Comparison of ENCODE assay signal across 12 cellular contexts in the genomic region with DNA sequence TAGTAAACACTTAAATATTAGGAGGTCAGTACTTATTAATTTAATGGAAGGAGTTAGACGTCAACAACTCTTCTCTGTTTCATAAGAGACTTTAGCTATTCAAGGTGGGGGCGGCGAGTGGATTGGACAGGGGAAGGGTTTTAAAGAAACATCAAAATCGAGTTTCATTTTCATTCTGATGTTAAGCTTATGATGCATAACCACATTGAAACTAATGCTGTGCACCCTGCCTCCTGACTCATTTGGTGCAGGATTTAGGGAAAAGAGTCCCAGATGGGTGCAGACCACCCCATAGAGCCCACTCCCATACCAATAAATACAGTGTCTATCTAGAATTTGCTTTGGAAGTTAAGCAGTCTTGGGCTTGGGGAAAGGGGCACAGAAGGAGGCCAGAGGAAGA. TPM values are rescaled to one million over a fixed set of nuclear protein-coding genes. Genes with fewer than 3 reads are reported as not detected.
A peak's percentile ranks its signal among the peaks of the same experiment; 100 is the strongest.
DNase-seq lines count a peak whose midpoint lies in the region; ATAC-seq, FAIRE-seq and TF ChIP-seq lines count a peak whose summit lies in the region.
"Had no signal": no experiment of that assay in that cellular context is flagged by ENCODE, and none has a peak within 500 bp of the region (broad histone marks: within the 10 kb centered on the region; RNA-seq: fewer than 3 reads in every experiment).

No MANE protein-coding gene starts in this region.

- H3K27ac Mint-ChIP-seq in activated T-cell treated with anti-CD3 and anti-CD28 coated beads, Interleukin-2, amount 50 U/mL, for 72 hours: peak overlapping the region; percentile 77
- peak overlapping the region; percentile 19 to 87 for H3K27ac Mint-ChIP-seq in stimulated activated naive CD8-positive, alpha-beta T cell treated with anti-CD3 and anti-CD28 coated beads, Interleukin-15, amount 100 ng/mL, for 72 hours

- no peak for TF ChIP-seq POLR2A in body of pancreas (IDR thresholded peaks at IDR 0.05)

- no peaks in the 10 kb centered on the region for H3K9me3 Mint-ChIP-seq in activated T-cell treated with anti-CD3 and anti-CD28 coated beads, Interleukin-2, amount 50 U/mL, for 72 hours
- no peaks in the 10 kb centered on the region for H3K9me3 Mint-ChIP-seq in stimulated activated naive CD8-positive, alpha-beta T cell treated with anti-CD3 and anti-CD28 coated beads, Interleukin-15, amount 100 ng/mL, for 72 hours

- WGBS in body of pancreas, 2 donors: 58 to 76% methylated on average over 4 of the region's 4 CpGs

- peaks cover 6 to 9% of the 10 kb centered on the region in 2 donors for H3K4me1 ChIP-seq in kidney (ENCODE audit: control insufficient read depth in 1 of 2, insufficient read depth in 1 of 2, low read depth in 1 of 2, low read length in 2 of 2)
- peaks cover 11% of the 10 kb centered on the region for H3K4me1 ChIP-seq in body of pancreas
- H3K4me1 ChIP-seq: HAP-1 had no signal

- H3K36me3 ChIP-seq in kidney (ENCODE audit: control insufficient read depth in 1 of 2, insufficient read depth in 2 of 2, low read length in 2 of 2) (peaks cover 14 to 24% of the 10 kb centered on the region in 2 donors), body of pancreas (replicated peaks in 1 of 2; ENCODE audit: insufficient read depth in 1 of 2, low read depth in 2 of 2) (peaks cover 0 to 9% of the 10 kb centered on the region in 2 donors)

- H3K4me3 Mint-ChIP-seq in activated T-cell treated with anti-CD3 and anti-CD28 coated beads, Interleukin-2, amount 50 U/mL, for 72 hours: peak overlapping the region; percentile 58 to 64
- peak overlapping the region; percentile 11 to 57 for H3K4me3 Mint-ChIP-seq in stimulated activated naive CD8-positive, alpha-beta T cell treated with anti-CD3 and anti-CD28 coated beads, Interleukin-15, amount 100 ng/mL, for 72 hours

- intact Hi-C loops in kidney (cut with DNase I) (loop anchor here (10.0 kb wide), 1 partner anchor 234 kb away; the partner anchor contains the start of gene HSD17B6), body of pancreas (cut with DNase I) (no loop called here)

- no peak overlapping the region for H3K9ac ChIP-seq in kidney (ENCODE audit: low read length in 2 of 2)

- H3K4me1 Mint-ChIP-seq in activated T-cell treated with anti-CD3 and anti-CD28 coated beads, Interleukin-2, amount 50 U/mL, for 72 hours (ENCODE audit: low read depth): peaks cover 47% of the 10 kb centered on the region
- peaks cover 61% of the 10 kb centered on the region for H3K4me1 Mint-ChIP-seq in stimulated activated naive CD8-positive, alpha-beta T cell treated with anti-CD3 and anti-CD28 coated beads, Interleukin-15, amount 100 ng/mL, for 72 hours

- no peak overlapping the region for H3K4me3 ChIP-seq in kidney (ENCODE audit: low read length in 2 of 2)
- no peak overlapping the region for H3K4me3 ChIP-seq in body of pancreas
- H3K4me3 ChIP-seq: HAP-1 had no signal

- H3K27ac ChIP-seq in kidney (ENCODE audit: low read depth in 2 of 2, low read length in 2 of 2) (no peak overlapping the region), body of pancreas (no peak overlapping the region)
- H3K27ac ChIP-seq: neutrophil had no signal

- H3K36me3 Mint-ChIP-seq in activated T-cell treated with anti-CD3 and anti-CD28 coated beads, Interleukin-2, amount 50 U/mL, for 72 hours (ENCODE audit: insufficient read depth in 2 of 2): peaks cover 3 to 19% of the 10 kb centered on the region in 2 donors

- no peaks in the 10 kb centered on the region for H3K27me3 ChIP-seq in body of pancreas
- H3K27me3 ChIP-seq: neutrophil had no signal

- no peaks in the 10 kb centered on the region for H3K27me3 Mint-ChIP-seq in activated T-cell treated with anti-CD3 and anti-CD28 coated beads, Interleukin-2, amount 50 U/mL, for 72 hours (ENCODE audit: low read depth)
- H3K27me3 Mint-ChIP-seq in stimulated activated naive CD8-positive, alpha-beta T cell treated with anti-CD3 and anti-CD28 coated beads, Interleukin-15, amount 100 ng/mL, for 72 hours: no peaks in the 10 kb centered on the region

- TF ChIP-seq CTCF in kidney (IDR thresholded peaks at IDR 0.05; ENCODE audit: borderline replicate concordance, extremely low read depth, insufficient read depth): no peak
- TF ChIP-seq CTCF in body of pancreas (IDR thresholded peaks at IDR 0.05): no peak

- no peaks in the 10 kb centered on the region for H3K9me3 ChIP-seq in kidney (ENCODE audit: control insufficient read depth in 1 of 2, low read length in 2 of 2)
- no peaks in the 10 kb centered on the region for H3K9me3 ChIP-seq in body of pancreas
- H3K9me3 ChIP-seq: HAP-1, neutrophil had no signal

- DNase-seq in activated effector memory CD4-positive, alpha-beta T cell treated with anti-CD3 and anti-CD28 coated beads, Interleukin-2, amount 50 U/mL, for 16 hours: peak; percentile 75
- no peak for DNase-seq in activated effector memory CD4-positive, alpha-beta T cell treated with Interleukin-2 at 50 U/mL for 16 hours
- DNase-seq in activated T-cell treated with anti-CD3 and anti-CD28 coated beads, Interleukin-2, amount 50 U/mL, for 72 hours: peak; percentile 59 to 72
- DNase-seq in stimulated activated naive CD8-positive, alpha-beta T cell treated with anti-CD3 and anti-CD28 coated beads, Interleukin-15, amount 100 ng/mL, for 72 hours: peak; percentile 39 to 57
- no peak for DNase-seq in kidney
- DNase-seq in body of pancreas: no peak
- no peak for DNase-seq in Ammon's horn (ENCODE audit: low spot score)
- DNase-seq: NCI-H526 treated with DMSO at 0.1 percent for 48 hours, trophoblast cell had no signal

- no peak for FAIRE-seq in kidney (lab: Jason Lieb, UNC)

- ATAC-seq in HG03095 (IDR thresholded peaks at IDR 0.05; ENCODE audit: unreplicated experiment) (peak; percentile 82), body of pancreas (no peak)
- ATAC-seq in activated T-cell treated with anti-CD3 and anti-CD28 coated beads, Interleukin-2, amount 50 U/mL, for 72 hours (replicated peaks in 1 of 2): peak; percentile 78 to 82
- ATAC-seq in stimulated activated naive CD8-positive, alpha-beta T cell treated with anti-CD3 and anti-CD28 coated beads, Interleukin-15, amount 100 ng/mL, for 72 hours: peak; percentile 87

RNA-seq across cellular contexts. Expression of gene ZBTB39, which starts 7.4 kb away (rescaled TPM):
- total RNA-seq in activated T-cell treated with anti-CD3 and anti-CD28 coated beads, Interleukin-2, amount 50 U/mL, for 72 hours: 10 to 100 TPM in 1 of 2 donors, 1 to 10 TPM in 1; 9.7 to 10.3 TPM
- total RNA-seq in kidney (6.6 TPM), body of pancreas (1 to 10 TPM; 3.6 to 5.2 TPM)
- polyA plus RNA-seq in kidney (ENCODE audit: insufficient read depth, low read depth, low replicate concordance): 1.4 TPM

RNA-seq across cellular contexts. Expression of gene TAC3, which starts 17.3 kb away (rescaled TPM):
- 1 to 10 TPM; 4.2 to 4.4 TPM for total RNA-seq in activated T-cell treated with anti-CD3 and anti-CD28 coated beads, Interleukin-2, amount 50 U/mL, for 72 hours
- not detected for total RNA-seq in kidney
- polyA plus RNA-seq in kidney (ENCODE audit: insufficient read depth, low read depth, low replicate concordance): not detected
- total RNA-seq in body of pancreas: not detected

RNA-seq across cellular contexts. Expression of gene RDH16, which starts 41.6 kb away (rescaled TPM):
- 1 to 10 TPM; 1.5 to 2.1 TPM for total RNA-seq in activated T-cell treated with anti-CD3 and anti-CD28 coated beads, Interleukin-2, amount 50 U/mL, for 72 hours
- total RNA-seq in kidney: 0.41 TPM
- polyA plus RNA-seq in kidney (ENCODE audit: insufficient read depth, low read depth, low replicate concordance): 0.15 TPM
- 1 to 10 TPM in 1 of 2 donors, under 1 TPM in 1; 0.99 to 1.3 TPM for total RNA-seq in body of pancreas

RNA-seq across cellular contexts. Expression of gene MYO1A, which starts 50.9 kb away (rescaled TPM):
- 10 to 100 TPM; 11.4 to 13.4 TPM for total RNA-seq in activated T-cell treated with anti-CD3 and anti-CD28 coated beads, Interleukin-2, amount 50 U/mL, for 72 hours
- 0.25 TPM for total RNA-seq in kidney
- 0.77 TPM for polyA plus RNA-seq in kidney (ENCODE audit: insufficient read depth, low read depth, low replicate concordance)
- 1 to 10 TPM in 1 of 2 donors, not detected in 1; 1.8 TPM for total RNA-seq in body of pancreas

Comparison
In these comparisons a context has a peak if more than half of its experiments do, and no peak if none do; other contexts are left out.
1. DNase-seq: peak in activated effector memory CD4-positive, alpha-beta T cell treated with anti-CD3 and anti-CD28 coated beads, Interleukin-2, amount 50 U/mL, for 16 hours (single experiment), activated T-cell treated with anti-CD3 and anti-CD28 coated beads, Interleukin-2, amount 50 U/mL, for 72 hours (2 of 2) and stimulated activated naive CD8-positive, alpha-beta T cell treated with anti-CD3 and anti-CD28 coated beads, Interleukin-15, amount 100 ng/mL, for 72 hours (2 of 2); none in activated effector memory CD4-positive, alpha-beta T cell treated with Interleukin-2 at 50 U/mL for 16 hours (single experiment), kidney (single experiment), body of pancreas (0 of 4) and Ammon's horn (single experiment).